In genomic region chr14:100662850-100663527, GRCh38 we compare ENCODE assay signal across 8 cellular contexts.
DNase-seq lines count a peak whose midpoint lies in the region; ATAC-seq and TF ChIP-seq lines count a peak whose summit lies in the region.

No MANE protein-coding gene starts in this region.

- H2AFZ ChIP-seq in DND-41 (ENCODE audit: low read depth, low read length) (no peak overlapping the region), hepatocyte (no peak overlapping the region), smooth muscle cell (ENCODE audit: low read depth) (no peak overlapping the region)

- no peaks in the 10 kb centered on the region for H3K4me1 ChIP-seq in DND-41 (ENCODE audit: insufficient read depth, low read length)
- H3K4me1 ChIP-seq in ascending aorta = no peaks in the 10 kb centered on the region
- peaks cover 31% of the 10 kb centered on the region for H3K4me1 ChIP-seq in hepatocyte (ENCODE audit: insufficient read depth)
- peaks cover 12% of the 10 kb centered on the region for H3K4me1 ChIP-seq in smooth muscle cell (ENCODE audit: low read depth)

- no peaks in the 10 kb centered on the region for H3K27me3 ChIP-seq in DND-41 (ENCODE audit: insufficient read depth, low read length, poor library complexity)
- no peaks in the 10 kb centered on the region for H3K27me3 ChIP-seq in ascending aorta
- no peaks in the 10 kb centered on the region for H3K27me3 ChIP-seq in hepatocyte
- no peaks in the 10 kb centered on the region for H3K27me3 ChIP-seq in smooth muscle cell (ENCODE audit: low read depth)

- H3K9me2 ChIP-seq in hepatocyte (replicated peaks; ENCODE audit: insufficient read depth) = no peaks in the 10 kb centered on the region

- intact Hi-C loops in ascending aorta (cut with DNase I) = loop anchor here (2.0 kb wide), 1 partner anchor 966 kb away; no protein-coding TSS in a partner anchor

- H3K9ac ChIP-seq in DND-41 (ENCODE audit: low read depth, low read length) (no peak overlapping the region), smooth muscle cell (ENCODE audit: low read depth) (no peak overlapping the region)

- ATAC-seq in DND-41 (ENCODE audit: insufficient read depth, low read depth) (peak; percentile 74), HG02623 (IDR thresholded peaks at IDR 0.05; ENCODE audit: unreplicated experiment) (no peak), GM18517 (IDR thresholded peaks at IDR 0.05; ENCODE audit: unreplicated experiment) (no peak)

- H3K4me3 ChIP-seq in DND-41 (ENCODE audit: low read depth in 1 of 2, low read length in 2 of 2) = no peak overlapping the region
- H3K4me3 ChIP-seq in ascending aorta = no peak overlapping the region
- H3K4me3 ChIP-seq in hepatocyte = no peak overlapping the region
- no peak overlapping the region for H3K4me3 ChIP-seq in smooth muscle cell

- no peak overlapping the region for H3K27ac ChIP-seq in DND-41 (ENCODE audit: low read length)
- H3K27ac ChIP-seq in ascending aorta = no peak overlapping the region
- H3K27ac ChIP-seq in hepatocyte = peak overlapping the region; percentile 84
- H3K27ac ChIP-seq in smooth muscle cell (ENCODE audit: low read depth) = no peak overlapping the region

- peak; percentile 95 for TF ChIP-seq CTCF in DND-41 (IDR thresholded peaks at IDR 0.05; ENCODE audit: borderline replicate concordance, extremely low read depth, low read length, poor library complexity, severe bottlenecking)
- peak; percentile 33 to 67 (median 52) for TF ChIP-seq CTCF in ascending aorta (IDR thresholded peaks at IDR 0.05)
- TF ChIP-seq CTCF in hepatocyte (IDR thresholded peaks at IDR 0.05; ENCODE audit: poor library complexity) = peak; percentile 90
- peak; percentile 92 for TF ChIP-seq CTCF in smooth muscle cell (IDR thresholded peaks at IDR 0.05; ENCODE audit: borderline replicate concordance, insufficient read depth, poor library complexity, severe bottlenecking)

- H3K9me3 ChIP-seq in DND-41 (ENCODE audit: insufficient read depth, low read length, severe bottlenecking) (no peaks in the 10 kb centered on the region), ascending aorta (no peaks in the 10 kb centered on the region), hepatocyte (ENCODE audit: low read depth) (no peaks in the 10 kb centered on the region), smooth muscle cell (replicated peaks; ENCODE audit: low read depth) (no peaks in the 10 kb centered on the region)

- H3K79me2 ChIP-seq in DND-41 (ENCODE audit: insufficient read depth, low read length) = no peaks in the 10 kb centered on the region
- H3K79me2 ChIP-seq in hepatocyte = no peaks in the 10 kb centered on the region
- H3K79me2 ChIP-seq in smooth muscle cell (ENCODE audit: low read depth) = no peaks in the 10 kb centered on the region

- DNase-seq in DND-41 (peak; percentile 69), T-helper 1 cell (peak in 4 of 5 donors; percentile 41 to 50 (median 44)), ascending aorta (ENCODE audit: low spot score in 2 of 2) (no peak), hepatocyte (ENCODE audit: low spot score) (peak; percentile 79), smooth muscle cell (lab: John Stamatoyannopoulos, UW; ENCODE audit: unreplicated experiment) (peak; percentile 18)

- H4K20me1 ChIP-seq in DND-41 (ENCODE audit: insufficient read depth, low read length) = no peaks in the 10 kb centered on the region
- H4K20me1 ChIP-seq in hepatocyte (ENCODE audit: insufficient read depth, poor library complexity, severe bottlenecking) = no peaks in the 10 kb centered on the region
- no peaks in the 10 kb centered on the region for H4K20me1 ChIP-seq in smooth muscle cell (ENCODE audit: low read depth)

- peak; percentile 72 for TF ChIP-seq RAD21 in Ishikawa (IDR thresholded peaks at IDR 0.05; ENCODE audit: low read depth)

- peaks cover 3% of the 10 kb centered on the region for H3F3A ChIP-seq in smooth muscle cell (ENCODE audit: low read depth)

- 43% methylated on average over 15 of the region's 15 CpGs for whole genome bisulfite sequencing in hepatocyte (ENCODE audit: low lambda C conversion rate, missing lambda C conversion rate)
- WGBS in smooth muscle cell (ENCODE audit: low lambda C conversion rate) = 45% methylated on average over 15 of the region's 15 CpGs

- no peak overlapping the region for H3K4me2 ChIP-seq in DND-41 (ENCODE audit: insufficient read depth, low read length)
- H3K4me2 ChIP-seq in hepatocyte = no peak overlapping the region
- no peak overlapping the region for H3K4me2 ChIP-seq in smooth muscle cell

- no peaks in the 10 kb centered on the region for H3K36me3 ChIP-seq in DND-41 (ENCODE audit: insufficient read depth, low read length)
- no peaks in the 10 kb centered on the region for H3K36me3 ChIP-seq in ascending aorta
- H3K36me3 ChIP-seq in hepatocyte (replicated peaks; ENCODE audit: insufficient read depth, low read depth) = no peaks in the 10 kb centered on the region
- no peaks in the 10 kb centered on the region for H3K36me3 ChIP-seq in smooth muscle cell (ENCODE audit: low read depth)

- TF ChIP-seq EP300 in Ishikawa (IDR thresholded peaks at IDR 0.05; ENCODE audit: borderline replicate concordance) = no peak

TF ChIP-seq in Ishikawa, 13 proteins besides CTCF, POLR2A, EP300 and RAD21:
- no peak for TF ChIP-seq NFIC (IDR thresholded peaks at IDR 0.05)
- no peak for TF ChIP-seq TAF1 (IDR thresholded peaks at IDR 0.05; ENCODE audit: low read depth)
- TF ChIP-seq TCF12 (IDR thresholded peaks at IDR 0.05; ENCODE audit: low read depth) = no peak
- peak; percentile 70 for TF ChIP-seq REST (IDR thresholded peaks at IDR 0.05; ENCODE audit: low read depth)

Comparison
In these comparisons a context has a peak if more than half of its experiments do, and no peak if none do; other contexts are left out.
1. DNase-seq: peak in DND-41 (single experiment), T-helper 1 cell (4 of 5), hepatocyte (single experiment) and smooth muscle cell (single experiment); none in ascending aorta (0 of 2).
2. Peak in every context shown above with its lines, with median percentiles within 50 percentile points of each other: CTCF ChIP-seq.